2 cellular contexts compared by ENCODE assay signal in the genomic region with DNA sequence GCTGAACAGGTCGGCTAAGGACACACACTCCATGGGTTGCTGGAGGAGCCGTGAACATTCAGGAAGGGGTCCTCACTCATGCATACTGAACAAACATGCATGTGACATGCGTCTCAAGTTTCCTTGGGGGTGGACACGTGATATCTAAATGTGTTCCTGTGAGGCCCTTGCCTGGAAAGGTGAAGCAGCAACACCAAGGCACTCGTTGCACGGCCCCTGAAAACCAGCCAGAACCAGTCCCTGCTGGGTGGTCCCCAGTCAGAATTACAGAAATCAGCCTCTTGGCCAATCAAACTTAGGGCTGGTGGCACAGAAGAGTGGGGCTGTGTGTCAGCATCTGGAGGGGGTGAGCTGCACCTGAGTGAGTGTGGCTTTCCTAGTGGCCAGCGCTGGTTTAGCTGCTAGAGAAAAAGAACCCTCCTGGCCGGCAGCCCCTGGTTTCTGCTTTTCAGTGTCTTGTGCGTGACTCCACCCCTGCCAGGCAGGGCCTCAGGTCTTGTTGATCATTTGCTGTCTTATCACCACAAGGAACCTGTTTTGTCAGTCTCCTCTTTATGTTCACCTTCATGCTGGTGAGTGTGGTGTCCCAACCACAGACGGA.
TF ChIP-seq lines count a peak whose summit lies in the region.

No MANE protein-coding gene starts in this region.

TF ChIP-seq in IMR-90, 13 proteins besides CTCF, POLR2A, EP300 and RAD21:
- TF ChIP-seq NFE2L2 (IDR thresholded peaks at IDR 0.05; ENCODE audit: low read depth, low read length) (no peak), RFX5 (IDR thresholded peaks at IDR 0.05; ENCODE audit: low read depth, low read length) (no peak), FOS (IDR thresholded peaks at IDR 0.05; ENCODE audit: low read depth, low read length) (no peak), MXI1 (IDR thresholded peaks at IDR 0.05; ENCODE audit: borderline replicate concordance, low read depth, low read length) (no peak), MAZ (IDR thresholded peaks at IDR 0.05; ENCODE audit: borderline replicate concordance, low read depth, low read length) (no peak), BHLHE40 (IDR thresholded peaks at IDR 0.05; ENCODE audit: low read depth, low read length) (no peak), RCOR1 (IDR thresholded peaks at IDR 0.05; ENCODE audit: insufficient replicate concordance, low read length) (no peak), SMC3 (IDR thresholded peaks at IDR 0.05; ENCODE audit: low read depth, low read length) (no peak), MAFK (IDR thresholded peaks at IDR 0.05; ENCODE audit: low read depth, low read length) (no peak), CEBPB (IDR thresholded peaks at IDR 0.05; ENCODE audit: low read depth, low read length) (no peak), CHD1 (IDR thresholded peaks at IDR 0.05; ENCODE audit: low read depth, low read length) (no peak)
- TF ChIP-seq, protein P1, sequence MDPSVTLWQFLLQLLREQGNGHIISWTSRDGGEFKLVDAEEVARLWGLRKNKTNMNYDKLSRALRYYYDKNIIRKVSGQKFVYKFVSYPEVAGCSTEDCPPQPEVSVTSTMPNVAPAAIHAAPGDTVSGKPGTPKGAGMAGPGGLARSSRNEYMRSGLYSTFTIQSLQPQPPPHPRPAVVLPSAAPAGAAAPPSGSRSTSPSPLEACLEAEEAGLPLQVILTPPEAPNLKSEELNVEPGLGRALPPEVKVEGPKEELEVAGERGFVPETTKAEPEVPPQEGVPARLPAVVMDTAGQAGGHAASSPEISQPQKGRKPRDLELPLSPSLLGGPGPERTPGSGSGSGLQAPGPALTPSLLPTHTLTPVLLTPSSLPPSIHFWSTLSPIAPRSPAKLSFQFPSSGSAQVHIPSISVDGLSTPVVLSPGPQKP (IDR thresholded peaks at IDR 0.05; ENCODE audit: borderline replicate concordance, low read depth, low read length): no peak
- TF ChIP-seq, protein P2, sequence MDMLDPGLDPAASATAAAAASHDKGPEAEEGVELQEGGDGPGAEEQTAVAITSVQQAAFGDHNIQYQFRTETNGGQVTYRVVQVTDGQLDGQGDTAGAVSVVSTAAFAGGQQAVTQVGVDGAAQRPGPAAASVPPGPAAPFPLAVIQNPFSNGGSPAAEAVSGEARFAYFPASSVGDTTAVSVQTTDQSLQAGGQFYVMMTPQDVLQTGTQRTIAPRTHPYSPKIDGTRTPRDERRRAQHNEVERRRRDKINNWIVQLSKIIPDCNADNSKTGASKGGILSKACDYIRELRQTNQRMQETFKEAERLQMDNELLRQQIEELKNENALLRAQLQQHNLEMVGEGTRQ (IDR thresholded peaks at IDR 0.05; ENCODE audit: low read depth, low read length): no peak

TF ChIP-seq in K562, 482 proteins besides CTCF, POLR2A, EP300 and RAD21:
- TF ChIP-seq ZNF644 (tag; IDR thresholded peaks at IDR 0.05; ENCODE audit: low read depth) (no peak), ZNF717 (CRISPR knock-in tag; IDR thresholded peaks at IDR 0.05) (no peak)
